Comparison of ENCODE assay signal across 1 cellular context in genomic region chr9:99143661-99144060, GRCh38.
TF ChIP-seq lines count a peak whose summit lies in the region.

No MANE protein-coding gene starts in this region.

TF ChIP-seq in HepG2, 621 proteins besides CTCF, POLR2A, EP300 and RAD21:
- TF ChIP-seq MEIS1 (CRISPR knock-in tag; IDR thresholded peaks at IDR 0.05; ENCODE audit: borderline replicate concordance) (no peak), MAFK (conservative IDR thresholded peaks at IDR 0.05 in 1 of 2, IDR thresholded peaks at IDR 0.05 in 1 of 2; ENCODE audit: low read length in 2 of 2) (peak; percentile 56 to 77), MAFF (IDR thresholded peaks at IDR 0.05; ENCODE audit: low read depth, low read length) (peak; percentile 69), ZNF546 (CRISPR knock-in tag; conservative IDR thresholded peaks at IDR 0.05) (no peak), SRY (CRISPR knock-in tag; IDR thresholded peaks at IDR 0.05) (no peak)
